Comparison of ENCODE assay signal across 8 cellular contexts in the genomic region with DNA sequence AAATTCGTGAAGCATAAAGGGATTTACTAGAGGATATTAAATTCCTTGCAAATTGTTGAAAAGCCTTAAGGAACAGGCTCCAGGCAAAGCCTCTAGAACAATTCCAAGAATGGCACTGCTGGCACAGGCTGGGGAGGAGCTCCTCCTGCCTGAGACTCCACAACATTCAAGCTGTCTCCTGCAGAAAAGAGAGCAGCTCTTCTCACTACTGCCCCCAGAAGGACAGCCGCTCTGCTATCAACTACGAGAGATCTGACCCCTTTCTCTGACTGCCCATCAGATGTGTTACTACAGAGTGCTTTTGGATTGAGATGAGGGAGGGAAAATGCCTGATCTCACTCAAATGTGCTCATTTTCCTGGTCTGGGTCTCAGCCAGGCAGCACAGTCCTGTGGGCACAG.
DNase-seq lines count a peak whose midpoint lies in the region; ATAC-seq, FAIRE-seq and TF ChIP-seq lines count a peak whose summit lies in the region.
"Not testable (repeated sequence)": the region's sequence is repeated elsewhere in the genome, so short reads cannot be mapped to it uniquely, and the experiment has no call there.

No MANE protein-coding gene starts in this region.

- not testable (repeated sequence) for TF ChIP-seq POLR2A in K562 (conservative IDR thresholded peaks at IDR 0.05)

- not testable (repeated sequence) for H3K4me3 ChIP-seq in K562; epithelial cell of proximal tubule (ENCODE audit: low read depth, low read length); osteoblast (ENCODE audit: insufficient read depth, low read length)

- not testable (repeated sequence) for H3K27me3 ChIP-seq in K562 (ENCODE audit: control insufficient read depth in 2 of 2, insufficient read depth in 2 of 2, low read length in 2 of 2); osteoblast (ENCODE audit: insufficient read depth, low read length)

- 0% methylated on average over 3 of the region's 3 CpGs for WGBS in K562 (ENCODE audit: insufficient coverage, low coverage, missing lambda C conversion rate)

- not testable (repeated sequence) for H4K20me1 ChIP-seq in K562 (replicated peaks; ENCODE audit: control insufficient read depth, insufficient read depth, low read length); osteoblast (ENCODE audit: insufficient read depth, low read length)

- not testable (repeated sequence) for TF ChIP-seq RAD21 in K562 (CRISPR knock-in tag; conservative IDR thresholded peaks at IDR 0.05 in 1 of 2, IDR thresholded peaks at IDR 0.05 in 1 of 2)

- not testable (repeated sequence) for ATAC-seq in K562

- H2AFZ ChIP-seq in K562 (ENCODE audit: low read depth, low read length); osteoblast (ENCODE audit: low read length): not testable (repeated sequence)

- CTCF ChIA-PET in K562 (lab: Yijun Ruan, JAX; ENCODE audit: low intra/inter-chr PET ratio) = not testable (repeated sequence)

- intact Hi-C loops in K562 (cut with micrococcal nuclease) = not testable (repeated sequence)

- not testable (repeated sequence) for H3K4me2 ChIP-seq in K562 (ENCODE audit: insufficient read depth, low read length); osteoblast (ENCODE audit: insufficient read depth, low read length)

- TF ChIP-seq EP300 in K562 (IDR thresholded peaks at IDR 0.05; ENCODE audit: low read length) = not testable (repeated sequence)

- TF ChIP-seq CTCF in K562 (IDR thresholded peaks at IDR 0.05 in 2 of 3, conservative IDR thresholded peaks at IDR 0.05 in 1 of 3; ENCODE audit: insufficient read depth in 2 of 3, low read depth in 1 of 3, low read length in 3 of 3) (peak; percentile 4 to 18 (median 12); a peak in 1 of 6 replicates), epithelial cell of proximal tubule (conservative IDR thresholded peaks at IDR 0.05; ENCODE audit: low read depth, low read length) (peak; percentile 38), osteoblast (IDR thresholded peaks at IDR 0.05; ENCODE audit: extremely low read depth, low read depth, low read length) (peak; percentile 13)

- not testable (repeated sequence) for H3K27ac ChIP-seq in K562 (ENCODE audit: extremely low read depth, low read depth, low read length); osteoblast (ENCODE audit: low read depth, low read length)

- H3K9ac ChIP-seq in K562 (ENCODE audit: insufficient read depth in 1 of 2, low read depth in 2 of 2, low read length in 2 of 2) = not testable (repeated sequence)

- not testable (repeated sequence) for BruUV-seq in K562 (replicated peaks; lab: Mats Ljungman, UMichigan)

- FAIRE-seq in HTR-8/SVneo (lab: Jason Lieb, UNC) = peak; percentile 48
- FAIRE-seq in K562 (lab: Jason Lieb, UNC) = not testable (repeated sequence)

- not testable (repeated sequence) for H3K36me3 ChIP-seq in K562 (ENCODE audit: control insufficient read depth, insufficient read depth, low read length); osteoblast (ENCODE audit: insufficient read depth, low read length)

- H3K79me2 ChIP-seq in K562 (ENCODE audit: control insufficient read depth, insufficient read depth, low read length); osteoblast (ENCODE audit: insufficient read depth, low read length): not testable (repeated sequence)

- POLR2A ChIA-PET in K562 (lab: Yijun Ruan, JAX) = not testable (repeated sequence)

- H3K4me1 ChIP-seq in K562 (replicated peaks in 1 of 2; ENCODE audit: control insufficient read depth in 2 of 2, insufficient read depth in 2 of 2, low read length in 2 of 2); osteoblast (ENCODE audit: insufficient read depth, low read length): not testable (repeated sequence)

- DNase-seq in ACHN (peak; percentile 22), ELF-1 (ENCODE audit: low read depth, low spot score) (peak; percentile 42), NCI-H69 (lab: John Stamatoyannopoulos, UW) (peak; percentile 0), RPMI7951 (ENCODE audit: low read depth) (peak; percentile 11)
- DNase-seq in HTR-8/SVneo (ENCODE audit: insufficient read length, low spot score); K562 (ENCODE audit: extremely low read depth in 1 of 4, low spot score in 3 of 4); epithelial cell of proximal tubule (ENCODE audit: low read depth); osteoblast (ENCODE audit: insufficient read length, low spot score, missing footprints): not testable (repeated sequence)

- H3K9me3 ChIP-seq in K562 (replicated peaks; ENCODE audit: control insufficient read depth, insufficient read depth, low read depth, low read length); osteoblast (ENCODE audit: low read depth, low read length): not testable (repeated sequence)

- in situ Hi-C loops in ACHN (cut with HindIII; ENCODE audit: low pct_ligation_motif_present, low pct_unique_long_range_greater_than_20kb, low sequenced_read_pairs); K562 (cut with MboI): not testable (repeated sequence)

- not testable (repeated sequence) for H3K9me1 ChIP-seq in K562 (ENCODE audit: control insufficient read depth, insufficient read depth, low read length)
